1 cellular context compared by ENCODE assay signal in the genomic region with DNA sequence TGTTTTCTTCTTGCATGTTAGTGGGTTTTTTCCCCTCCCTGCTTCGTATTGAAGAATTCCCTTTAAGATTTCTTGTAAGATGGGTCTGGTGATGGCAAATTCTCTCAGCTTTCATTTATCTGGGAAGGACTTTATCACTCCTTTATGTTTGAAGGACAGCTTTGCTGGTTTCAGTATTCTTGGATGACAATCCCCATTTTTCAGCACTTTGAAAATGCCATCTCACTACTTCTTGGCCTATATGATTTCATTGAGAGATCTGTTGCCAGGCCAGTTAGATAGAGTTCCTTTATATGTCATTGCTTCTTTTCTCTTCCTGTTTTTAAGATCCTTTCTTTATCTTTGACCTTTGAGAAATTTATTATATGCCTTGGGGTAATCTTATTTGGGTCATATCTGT.
TF ChIP-seq lines count a peak whose summit lies in the region.

No MANE protein-coding gene starts in this region.

TF ChIP-seq in WTC11, 78 proteins besides CTCF, POLR2A, EP300 and RAD21 (continued from another document):
- TF ChIP-seq, protein P1, sequence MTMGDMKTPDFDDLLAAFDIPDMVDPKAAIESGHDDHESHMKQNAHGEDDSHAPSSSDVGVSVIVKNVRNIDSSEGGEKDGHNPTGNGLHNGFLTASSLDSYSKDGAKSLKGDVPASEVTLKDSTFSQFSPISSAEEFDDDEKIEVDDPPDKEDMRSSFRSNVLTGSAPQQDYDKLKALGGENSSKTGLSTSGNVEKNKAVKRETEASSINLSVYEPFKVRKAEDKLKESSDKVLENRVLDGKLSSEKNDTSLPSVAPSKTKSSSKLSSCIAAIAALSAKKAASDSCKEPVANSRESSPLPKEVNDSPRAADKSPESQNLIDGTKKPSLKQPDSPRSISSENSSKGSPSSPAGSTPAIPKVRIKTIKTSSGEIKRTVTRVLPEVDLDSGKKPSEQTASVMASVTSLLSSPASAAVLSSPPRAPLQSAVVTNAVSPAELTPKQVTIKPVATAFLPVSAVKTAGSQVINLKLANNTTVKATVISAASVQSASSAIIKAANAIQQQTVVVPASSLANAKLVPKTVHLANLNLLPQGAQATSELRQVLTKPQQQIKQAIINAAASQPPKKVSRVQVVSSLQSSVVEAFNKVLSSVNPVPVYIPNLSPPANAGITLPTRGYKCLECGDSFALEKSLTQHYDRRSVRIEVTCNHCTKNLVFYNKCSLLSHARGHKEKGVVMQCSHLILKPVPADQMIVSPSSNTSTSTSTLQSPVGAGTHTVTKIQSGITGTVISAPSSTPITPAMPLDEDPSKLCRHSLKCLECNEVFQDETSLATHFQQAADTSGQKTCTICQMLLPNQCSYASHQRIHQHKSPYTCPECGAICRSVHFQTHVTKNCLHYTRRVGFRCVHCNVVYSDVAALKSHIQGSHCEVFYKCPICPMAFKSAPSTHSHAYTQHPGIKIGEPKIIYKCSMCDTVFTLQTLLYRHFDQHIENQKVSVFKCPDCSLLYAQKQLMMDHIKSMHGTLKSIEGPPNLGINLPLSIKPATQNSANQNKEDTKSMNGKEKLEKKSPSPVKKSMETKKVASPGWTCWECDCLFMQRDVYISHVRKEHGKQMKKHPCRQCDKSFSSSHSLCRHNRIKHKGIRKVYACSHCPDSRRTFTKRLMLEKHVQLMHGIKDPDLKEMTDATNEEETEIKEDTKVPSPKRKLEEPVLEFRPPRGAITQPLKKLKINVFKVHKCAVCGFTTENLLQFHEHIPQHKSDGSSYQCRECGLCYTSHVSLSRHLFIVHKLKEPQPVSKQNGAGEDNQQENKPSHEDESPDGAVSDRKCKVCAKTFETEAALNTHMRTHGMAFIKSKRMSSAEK (CRISPR knock-in tag; IDR thresholded peaks at IDR 0.05; ENCODE audit: borderline replicate concordance): no peak
- no peak for TF ChIP-seq NR3C1 (CRISPR knock-in tag; conservative IDR thresholded peaks at IDR 0.05; ENCODE audit: low read depth)
- TF ChIP-seq IRF2 (CRISPR knock-in tag; IDR thresholded peaks at IDR 0.05; ENCODE audit: borderline replicate concordance, low read depth): no peak
- TF ChIP-seq MYBL2 (CRISPR knock-in tag; IDR thresholded peaks at IDR 0.05): no peak
- no peak for TF ChIP-seq JAZF1 (CRISPR knock-in tag; IDR thresholded peaks at IDR 0.05)
- TF ChIP-seq SMAD3 (CRISPR knock-in tag; IDR thresholded peaks at IDR 0.05; ENCODE audit: borderline replicate concordance): no peak
- TF ChIP-seq CBFB (CRISPR knock-in tag; IDR thresholded peaks at IDR 0.05; ENCODE audit: low read depth): no peak
- no peak for TF ChIP-seq NR1H2 (CRISPR knock-in tag; IDR thresholded peaks at IDR 0.05)
